ENCODE assay signal across 16 cellular contexts in genomic region chr21:35010450-35010849, GRCh38.
"Had no signal": no experiment of that assay in that cellular context is flagged by ENCODE, and none has a peak within 500 bp of the region (broad histone marks: within the 10 kb centered on the region; RNA-seq: fewer than 3 reads in every experiment).

No MANE protein-coding gene starts in this region.

- H3K27ac ChIP-seq: ascending aorta, dorsolateral prefrontal cortex, foreskin keratinocyte, heart left ventricle, parathyroid adenoma, stomach, thoracic aorta had no signal

- H3K4me3 ChIP-seq: ascending aorta, dorsolateral prefrontal cortex, heart left ventricle, lung, stomach, thoracic aorta had no signal

- H3K4me1 ChIP-seq: ascending aorta, parathyroid adenoma had no signal

- ATAC-seq: foreskin keratinocyte, heart left ventricle, left colon had no signal

- H3K27me3 ChIP-seq: ascending aorta, foreskin keratinocyte, stomach had no signal

- H3K36me3 Mint-ChIP-seq: activated CD4-positive, alpha-beta memory T cell treated with anti-CD3 and anti-CD28 coated beads for 36 hours had no signal

- H3K9ac ChIP-seq: parathyroid adenoma had no signal

- H3K27me3 Mint-ChIP-seq: activated CD4-positive, alpha-beta memory T cell treated with anti-CD3 and anti-CD28 coated beads for 36 hours had no signal

- H3K9me3 Mint-ChIP-seq: activated CD4-positive, alpha-beta memory T cell treated with anti-CD3 and anti-CD28 coated beads for 36 hours had no signal

- H3K9me3 ChIP-seq: ascending aorta, heart left ventricle, stomach, thoracic aorta had no signal

- DNase-seq: activated CD4-positive, alpha-beta memory T cell treated with anti-CD3 and anti-CD28 coated beads for 36 hours; activated CD4-positive, CD25-positive, alpha-beta regulatory T cell treated with anti-CD3 and anti-CD28 coated beads, Interleukin-2, amount 50 U/mL, for 72 hours; activated CD8-positive, alpha-beta memory T cell treated with anti-CD3 and anti-CD28 coated beads, Interleukin-2, amount 50 U/mL, for 48 hours; activated effector memory CD4-positive, alpha-beta T cell treated with Interleukin-2 at 50 U/mL for 16 hours; dorsolateral prefrontal cortex; foreskin keratinocyte; heart left ventricle; left colon; midbrain; stimulated activated CD4-positive, alpha-beta T cell treated with anti-CD3 and anti-CD28 coated beads, Interleukin-2, amount 100 ng/mL, for 48 hours; stomach; T-helper 9 cell had no signal

- H3K4me3 Mint-ChIP-seq: activated CD4-positive, alpha-beta memory T cell treated with anti-CD3 and anti-CD28 coated beads for 36 hours had no signal

- H3K27ac Mint-ChIP-seq: activated CD4-positive, alpha-beta memory T cell treated with anti-CD3 and anti-CD28 coated beads for 36 hours had no signal

- H3K36me3 ChIP-seq: ascending aorta, stomach, thoracic aorta had no signal
